In genomic region chr12:45446013-45446412, GRCh38 we compare ENCODE assay signal across 25 cellular contexts.
"Had no signal": no experiment of that assay in that cellular context is flagged by ENCODE, and none has a peak within 500 bp of the region (broad histone marks: within the 10 kb centered on the region; RNA-seq: fewer than 3 reads in every experiment).

No MANE protein-coding gene starts in this region.

- H3K4me3 Mint-ChIP-seq: activated CD4-positive, alpha-beta memory T cell treated with anti-CD3 and anti-CD28 coated beads, Interleukin-2, amount 10 ng/mL, durations not matched to agents 7 days and 5 days; activated CD4-positive, alpha-beta T cell treated with anti-CD3 and anti-CD28 coated beads, Interleukin-2, amount 10 ng/mL, durations not matched to agents 7 days and 5 days; activated naive CD4-positive, alpha-beta T cell treated with anti-CD3 and anti-CD28 coated beads, Interleukin-2, amount 50 U/mL, for 24 hours; activated naive CD8-positive, alpha-beta T cell treated with anti-CD3 and anti-CD28 coated beads, Interleukin-2, amount 50 U/mL, for 24 hours; activated T-cell treated with anti-CD3 and anti-CD28 coated beads, Interleukin-2, amount 50 U/mL, for 4 hours; activated T-helper 17 cell treated with anti-CD3 and anti-CD28 coated beads, Interleukin-2, amount 50 U/mL, for 72 hours; natural killer cell treated with Interleukin-12 subunit alpha and Interleukin-12 subunit beta and Interleukin-15 and Interleukin-18, amount 100 ng/mL, for 72 hours; stimulated activated effector memory CD8-positive, alpha-beta T cell treated with anti-CD3 and anti-CD28 coated beads, Interleukin-12 subunit alpha, Interleukin-12 subunit beta, amount 100 ng/mL, for 72 hours had no signal

- H3K27ac ChIP-seq: breast epithelium, foreskin keratinocyte, heart left ventricle, neutrophil, skin epidermis, stomach, tibial artery had no signal

- H3K4me1 ChIP-seq: breast epithelium, foreskin keratinocyte, heart left ventricle, stomach, tibial artery had no signal

- H3K27ac Mint-ChIP-seq: activated CD4-positive, alpha-beta memory T cell treated with anti-CD3 and anti-CD28 coated beads, Interleukin-2, amount 10 ng/mL, durations not matched to agents 7 days and 5 days; activated CD4-positive, alpha-beta T cell treated with anti-CD3 and anti-CD28 coated beads, Interleukin-2, amount 10 ng/mL, durations not matched to agents 7 days and 5 days; activated naive CD4-positive, alpha-beta T cell treated with anti-CD3 and anti-CD28 coated beads, Interleukin-2, amount 50 U/mL, for 24 hours; activated naive CD8-positive, alpha-beta T cell treated with anti-CD3 and anti-CD28 coated beads, Interleukin-2, amount 50 U/mL, for 24 hours; activated T-helper 17 cell treated with anti-CD3 and anti-CD28 coated beads, Interleukin-2, amount 50 U/mL, for 72 hours; natural killer cell treated with Interleukin-12 subunit alpha and Interleukin-12 subunit beta and Interleukin-15 and Interleukin-18, amount 100 ng/mL, for 72 hours; stimulated activated effector memory CD8-positive, alpha-beta T cell treated with anti-CD3 and anti-CD28 coated beads, Interleukin-12 subunit alpha, Interleukin-12 subunit beta, amount 100 ng/mL, for 72 hours had no signal

- H3K9me3 ChIP-seq: neutrophil had no signal

- H3K4me3 ChIP-seq: breast epithelium, heart left ventricle, mucosa of descending colon, skin epidermis, stomach, tibial artery had no signal

- H3K36me3 ChIP-seq: breast epithelium, heart left ventricle, neutrophil, stomach had no signal

- ATAC-seq: activated naive CD8-positive, alpha-beta T cell treated with anti-CD3 and anti-CD28 coated beads, Interleukin-2, amount 50 U/mL, for 24 hours; activated T-cell treated with anti-CD3 and anti-CD28 coated beads, Interleukin-2, amount 50 U/mL, for 4 hours; activated T-helper 17 cell treated with anti-CD3 and anti-CD28 coated beads, Interleukin-2, amount 50 U/mL, for 72 hours; foreskin keratinocyte; left lobe of liver; mucosa of descending colon; natural killer cell treated with Interleukin-12 subunit alpha and Interleukin-12 subunit beta and Interleukin-15 and Interleukin-18, amount 100 ng/mL, for 72 hours; sciatic nerve; stimulated activated effector memory CD8-positive, alpha-beta T cell treated with anti-CD3 and anti-CD28 coated beads, Interleukin-12 subunit alpha, Interleukin-12 subunit beta, amount 100 ng/mL, for 72 hours had no signal

- H3K27me3 ChIP-seq: breast epithelium, heart left ventricle, neutrophil, stomach, tibial artery had no signal

- H3K4me1 Mint-ChIP-seq: activated CD4-positive, alpha-beta memory T cell treated with anti-CD3 and anti-CD28 coated beads, Interleukin-2, amount 10 ng/mL, durations not matched to agents 7 days and 5 days; activated CD4-positive, alpha-beta T cell treated with anti-CD3 and anti-CD28 coated beads, Interleukin-2, amount 10 ng/mL, durations not matched to agents 7 days and 5 days; activated naive CD4-positive, alpha-beta T cell treated with anti-CD3 and anti-CD28 coated beads, Interleukin-2, amount 50 U/mL, for 24 hours; activated naive CD8-positive, alpha-beta T cell treated with anti-CD3 and anti-CD28 coated beads, Interleukin-2, amount 50 U/mL, for 24 hours; activated T-helper 17 cell treated with anti-CD3 and anti-CD28 coated beads, Interleukin-2, amount 50 U/mL, for 72 hours; stimulated activated effector memory CD8-positive, alpha-beta T cell treated with anti-CD3 and anti-CD28 coated beads, Interleukin-12 subunit alpha, Interleukin-12 subunit beta, amount 100 ng/mL, for 72 hours had no signal

- DNase-seq: activated CD4-positive, alpha-beta memory T cell treated with anti-CD3 and anti-CD28 coated beads, Interleukin-2, amount 10 ng/mL, durations not matched to agents 7 days and 5 days; activated CD4-positive, alpha-beta T cell treated with anti-CD3 and anti-CD28 coated beads for 1 hour; activated CD4-positive, alpha-beta T cell treated with anti-CD3 and anti-CD28 coated beads, Interleukin-2, amount 10 ng/mL, durations not matched to agents 7 days and 5 days; activated CD8-positive, alpha-beta memory T cell treated with anti-CD3 and anti-CD28 coated beads, Interleukin-2, amount 50 U/mL, for 48 hours; activated gamma-delta T cell treated with Interleukin-2 at 50 U/mL for 16 hours; activated naive CD8-positive, alpha-beta T cell treated with anti-CD3 and anti-CD28 coated beads, Interleukin-2, amount 50 U/mL, for 24 hours; activated T-cell treated with anti-CD3 and anti-CD28 coated beads, Interleukin-2, amount 50 U/mL, for 4 hours; central memory CD4-positive, alpha-beta T cell; foreskin keratinocyte; heart left ventricle; kidney glomerular epithelial cell; mucosa of descending colon; stimulated activated CD4-positive, alpha-beta T cell treated with anti-CD3 and anti-CD28 coated beads, Interleukin-4, amount 100 ng/mL, for 24 hours; stomach; T-helper 2 cell; tibial artery had no signal

- H3K36me3 Mint-ChIP-seq: stimulated activated effector memory CD8-positive, alpha-beta T cell treated with anti-CD3 and anti-CD28 coated beads, Interleukin-12 subunit alpha, Interleukin-12 subunit beta, amount 100 ng/mL, for 72 hours had no signal
